1 cellular context compared by ENCODE assay signal in genomic region chr3:136872258-136872657, GRCh38.
TF ChIP-seq lines count a peak whose summit lies in the region.

No MANE protein-coding gene starts in this region.

TF ChIP-seq in HepG2, 621 proteins besides CTCF, POLR2A, EP300 and RAD21:
- peak; percentile 93 for TF ChIP-seq ZNF841 (CRISPR knock-in tag; IDR thresholded peaks at IDR 0.05; ENCODE audit: borderline replicate concordance)
